In the genomic region with DNA sequence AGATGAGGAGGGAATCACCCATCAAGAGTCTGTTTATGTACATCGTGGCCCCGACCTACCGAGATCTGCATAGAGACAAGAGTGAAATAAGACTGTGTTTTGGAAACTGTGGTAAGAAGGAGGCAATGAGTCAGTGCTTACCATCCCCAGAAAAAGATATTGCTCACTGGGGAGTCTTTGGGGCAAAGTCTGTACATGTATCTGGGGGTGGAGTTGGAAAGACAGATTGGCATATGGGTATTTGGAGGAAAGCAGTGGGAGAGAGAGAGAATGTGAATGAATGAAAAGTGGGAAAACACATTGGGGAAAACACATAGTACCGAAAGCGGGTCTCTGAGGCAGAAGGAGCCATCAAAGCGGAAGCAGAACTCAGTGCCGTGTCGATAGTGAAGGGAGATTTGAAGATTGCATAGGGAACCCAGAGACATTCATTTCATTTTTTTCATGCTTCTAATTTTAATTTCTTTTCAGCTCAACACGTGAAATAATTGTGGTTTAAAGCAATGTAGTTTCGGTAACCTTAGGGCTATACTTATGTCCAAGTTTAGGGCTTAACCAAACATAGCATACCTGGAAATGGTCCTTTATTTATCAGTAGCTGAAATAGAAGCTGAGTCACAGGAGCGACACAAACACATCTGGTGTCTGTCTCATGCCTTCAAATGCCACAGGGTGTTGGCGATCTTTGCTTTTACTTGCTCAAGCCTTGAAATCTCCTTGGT, we compare ENCODE assay signal across 8 cellular contexts.
DNase-seq lines count a peak whose midpoint lies in the region; ATAC-seq, FAIRE-seq and TF ChIP-seq lines count a peak whose summit lies in the region.
"Had no signal": no experiment of that assay in that cellular context is flagged by ENCODE, and none has a peak within 500 bp of the region (broad histone marks: within the 10 kb centered on the region; RNA-seq: fewer than 3 reads in every experiment).

No MANE protein-coding gene starts in this region.

- ATAC-seq in HG03097 (IDR thresholded peaks at IDR 0.05; ENCODE audit: low FRiP score, unreplicated experiment) (peak; percentile 48), body of pancreas (peak; percentile 87)

- FAIRE-seq in GM19239 (lab: Jason Lieb, UNC), result peak; percentile 90
- FAIRE-seq: colon had no signal

- H3K4me1 ChIP-seq in body of pancreas (peaks cover 15% of the 10 kb centered on the region), spleen (peaks cover under 1 to 72% (median 28%) of the 10 kb centered on the region in 6 donors), tibial artery (peaks cover 0 to 24% (median 2%) of the 10 kb centered on the region in 4 donors)

- H3K4me3 ChIP-seq in body of pancreas (no peak overlapping the region), spleen (peak overlapping the region in 2 of 8 donors; percentile 11 to 53), tibial artery (no peak overlapping the region)

- H3K27ac ChIP-seq in body of pancreas (peak overlapping the region in 3 of 4 donors; percentile 38 to 46 (median 43)), spleen (peak overlapping the region; percentile 33 to 74 (median 63)), tibial artery (no peak overlapping the region)

- TF ChIP-seq CTCF in body of pancreas (IDR thresholded peaks at IDR 0.05) (no peak), spleen (IDR thresholded peaks at IDR 0.05 in 8 of 11, conservative IDR thresholded peaks at IDR 0.05 in 3 of 11) (no peak), tibial artery (IDR thresholded peaks at IDR 0.05) (no peak)

- H3K36me3 ChIP-seq in body of pancreas (replicated peaks in 1 of 2; ENCODE audit: insufficient read depth in 1 of 2, low read depth in 2 of 2), result no peaks in the 10 kb centered on the region
- H3K36me3 ChIP-seq in spleen, result no peaks in the 10 kb centered on the region
- H3K36me3 ChIP-seq in tibial artery, result no peaks in the 10 kb centered on the region

- H3K9me3 ChIP-seq in body of pancreas (no peaks in the 10 kb centered on the region), spleen (no peaks in the 10 kb centered on the region), tibial artery (no peaks in the 10 kb centered on the region)

- intact Hi-C loops in body of pancreas (cut with DNase I), result no loop called here
- intact Hi-C loops in spleen (cut with DNase I; ENCODE audit: low total_unique reads), result no loop called here
- intact Hi-C loops in tibial artery (cut with DNase I; ENCODE audit: low total_unique reads), result no loop called here

- no peak for DNase-seq in GM19239 (ENCODE audit: insufficient read length, low spot score)
- DNase-seq in T-helper 1 cell, result peak; percentile 25 to 86 (median 60)
- DNase-seq in body of pancreas, result peak; percentile 31 to 68 (median 65)
- no peak for DNase-seq in spleen
- no peak for DNase-seq in tibial artery
- DNase-seq in NCI-H524 treated with DMSO at 0.1 percent for 48 hours (lab: John Stamatoyannopoulos, UW), result no peak

- 59 to 63% methylated on average over 12 of the region's 12 CpGs for WGBS in body of pancreas, 2 donors
- 56 to 67% (median 65%) methylated on average over 12 of the region's 12 CpGs for WGBS in spleen, 5 donors

- H3K27me3 ChIP-seq in body of pancreas, result no peaks in the 10 kb centered on the region
- H3K27me3 ChIP-seq in spleen (replicated peaks in 1 of 7), result no peaks in the 10 kb centered on the region
- no peaks in the 10 kb centered on the region for H3K27me3 ChIP-seq in tibial artery

- TF ChIP-seq POLR2A in body of pancreas (IDR thresholded peaks at IDR 0.05) (no peak), spleen (IDR thresholded peaks at IDR 0.05) (no peak)

Comparison
In these comparisons a context has a peak if more than half of its experiments do, and no peak if none do; other contexts are left out.
1. DNase-seq: peak in T-helper 1 cell (5 of 5) and body of pancreas (4 of 4); none in GM19239 (single experiment), spleen (single experiment), tibial artery (0 of 2) and NCI-H524 treated with DMSO at 0.1 percent for 48 hours (single experiment).
2. H3K27ac ChIP-seq: peak in body of pancreas (3 of 4) and spleen (8 of 8); none in tibial artery (0 of 2).